Comparison of ENCODE assay signal across 8 cellular contexts in genomic region chr5:2751592-2752021, GRCh38. TPM values are rescaled to one million over a fixed set of nuclear protein-coding genes. Genes with fewer than 3 reads are reported as not detected.
DNase-seq lines count a peak whose midpoint lies in the region; ATAC-seq lines count a peak whose summit lies in the region.

IRX2 (minus strand) TSS chr5:2751677; CDS start chr5:2751413, 264 bp downstream.

- in situ Hi-C loops in KBM-7 (cut with MboI; ENCODE audit: low pct_unique_long_range_greater_than_20kb, low sequenced_read_pairs), result no loop called here

- ATAC-seq in left colon, result peak; percentile 86

- DNase-seq in C1 segment of cervical spinal cord (lab: John Stamatoyannopoulos, UW) (peak in 11 of 14 donors; percentile 37 to 86 (median 71)), NCI-H2029 treated with DMSO at 0.1 percent for 48 hours (lab: John Stamatoyannopoulos, UW) (peak; percentile 87), cerebellum (ENCODE audit: low spot score) (peak; percentile 49), left colon (peak; percentile 39 to 51), ureter (ENCODE audit: low spot score) (peak; percentile 81), NK-92 (lab: John Stamatoyannopoulos, UW; ENCODE audit: unreplicated experiment) (no peak), NCI-H510A treated with DMSO at 0.1 percent for 48 hours (lab: John Stamatoyannopoulos, UW) (no peak), KBM-7 (no peak)

- intact Hi-C loops in left colon (cut with DNase I, micrococcal nuclease), result no loop called here

RNA-seq across cellular contexts. Expression of gene IRX2, which starts in this region (rescaled TPM):
- total RNA-seq in cerebellum (17.6 TPM), left colon (under 1 TPM in 1 of 2 donors, not detected in 1; 0.21 TPM), ureter (3.3 TPM)

Comparison
In these comparisons a context has a peak if more than half of its experiments do, and no peak if none do; other contexts are left out.
1. Peak in DNase-seq and ATAC-seq in left colon; RNA of the gene not detected or under 1 TPM.
2. DNase-seq: peak in C1 segment of cervical spinal cord (11 of 14), NCI-H2029 treated with DMSO at 0.1 percent for 48 hours (single experiment), cerebellum (single experiment) and ureter (single experiment); none in NK-92 (single experiment), NCI-H510A treated with DMSO at 0.1 percent for 48 hours (single experiment) and KBM-7 (single experiment).